Comparison of ENCODE assay signal across 32 cellular contexts in genomic region chr6:145507251-145507650, GRCh38.
"Had no signal": no experiment of that assay in that cellular context is flagged by ENCODE, and none has a peak within 500 bp of the region (broad histone marks: within the 10 kb centered on the region; RNA-seq: fewer than 3 reads in every experiment).

No MANE protein-coding gene starts in this region.

- H3K27ac Mint-ChIP-seq: activated CD4-positive, alpha-beta memory T cell treated with anti-CD3 and anti-CD28 coated beads, Interleukin-2, amount 10 ng/mL, durations not matched to agents 7 days and 5 days; activated CD8-positive, alpha-beta memory T cell treated with anti-CD3 and anti-CD28 coated beads, Interleukin-2, amount 10 ng/mL, durations not matched to agents 7 days and 5 days; activated naive CD4-positive, alpha-beta T cell treated with anti-CD3 and anti-CD28 coated beads, Interleukin-2, amount 10 ng/mL, durations not matched to agents 7 days and 5 days; activated naive CD8-positive, alpha-beta T cell; activated naive CD8-positive, alpha-beta T cell treated with anti-CD3 and anti-CD28 coated beads, Interleukin-2, amount 50 U/mL, for 24 hours had no signal

- H3K27me3 Mint-ChIP-seq: activated CD4-positive, alpha-beta memory T cell treated with anti-CD3 and anti-CD28 coated beads, Interleukin-2, amount 10 ng/mL, durations not matched to agents 7 days and 5 days; activated CD8-positive, alpha-beta memory T cell treated with anti-CD3 and anti-CD28 coated beads, Interleukin-2, amount 10 ng/mL, durations not matched to agents 7 days and 5 days; activated naive CD4-positive, alpha-beta T cell treated with anti-CD3 and anti-CD28 coated beads, Interleukin-2, amount 10 ng/mL, durations not matched to agents 7 days and 5 days; activated naive CD8-positive, alpha-beta T cell; activated naive CD8-positive, alpha-beta T cell treated with anti-CD3 and anti-CD28 coated beads, Interleukin-2, amount 50 U/mL, for 24 hours had no signal

- H3K27me3 ChIP-seq: brain microvascular endothelial cell, SJCRH30 had no signal

- H3K4me1 Mint-ChIP-seq: activated CD4-positive, alpha-beta memory T cell treated with anti-CD3 and anti-CD28 coated beads, Interleukin-2, amount 10 ng/mL, durations not matched to agents 7 days and 5 days; activated CD8-positive, alpha-beta memory T cell treated with anti-CD3 and anti-CD28 coated beads, Interleukin-2, amount 10 ng/mL, durations not matched to agents 7 days and 5 days; activated naive CD4-positive, alpha-beta T cell treated with anti-CD3 and anti-CD28 coated beads, Interleukin-2, amount 10 ng/mL, durations not matched to agents 7 days and 5 days; activated naive CD8-positive, alpha-beta T cell treated with anti-CD3 and anti-CD28 coated beads, Interleukin-2, amount 50 U/mL, for 24 hours had no signal

- H3K36me3 Mint-ChIP-seq: activated CD8-positive, alpha-beta memory T cell treated with anti-CD3 and anti-CD28 coated beads, Interleukin-2, amount 10 ng/mL, durations not matched to agents 7 days and 5 days; activated naive CD4-positive, alpha-beta T cell treated with anti-CD3 and anti-CD28 coated beads, Interleukin-2, amount 10 ng/mL, durations not matched to agents 7 days and 5 days had no signal

- DNase-seq: activated CD4-positive, alpha-beta memory T cell treated with anti-CD3 and anti-CD28 coated beads, Interleukin-2, amount 10 ng/mL, durations not matched to agents 7 days and 5 days; activated CD4-positive, alpha-beta T cell treated with anti-CD3 and anti-CD28 coated beads for 1 hour; activated CD4-positive, alpha-beta T cell treated with anti-CD3 and anti-CD28 coated beads for 48 hours; activated CD4-positive, CD25-positive, alpha-beta regulatory T cell; activated CD8-positive, alpha-beta memory T cell treated with anti-CD3 and anti-CD28 coated beads for 24 hours; activated CD8-positive, alpha-beta memory T cell treated with anti-CD3 and anti-CD28 coated beads, Interleukin-2, amount 10 ng/mL, durations not matched to agents 7 days and 5 days; activated CD8-positive, alpha-beta memory T cell treated with anti-CD3 and anti-CD28 coated beads, Interleukin-2, amount 50 U/mL, for 48 hours; activated effector memory CD4-positive, alpha-beta T cell treated with Interleukin-2 at 50 U/mL for 16 hours; activated naive CD4-positive, alpha-beta T cell treated with anti-CD3 and anti-CD28 coated beads, Interleukin-2, amount 10 ng/mL, durations not matched to agents 7 days and 5 days; activated naive CD8-positive, alpha-beta T cell treated with anti-CD3 and anti-CD28 coated beads, Interleukin-2, amount 50 U/mL, for 24 hours; activated T-cell treated with anti-CD3 and anti-CD28 coated beads, Interleukin-2, amount 50 U/mL, for 48 hours; amniotic stem cell; aorta; brain microvascular endothelial cell; NCI-H1105; NCI-H1417 treated with DMSO at 0.1 percent for 48 hours; NCI-H1694; NCI-H1930; NCI-H2081 treated with DMSO at 0.1 percent for 48 hours; NCI-H510A; NCI-H526; NCI-H748 treated with DMSO at 0.1 percent for 48 hours; NK-92 treated with Interleukin-12 subunit alpha and Interleukin-12 subunit beta, amount 100 ng/mL, for 24 hours; PC-9; SHP77; SJCRH30; T1000; WERI-Rb-1 had no signal

- H3K4me2 ChIP-seq: PC-9 had no signal

- H3K4me1 ChIP-seq: SJCRH30 had no signal

- H2AFZ ChIP-seq: PC-9 had no signal

- H3K27ac ChIP-seq: brain microvascular endothelial cell, PC-9, SJCRH30, SK-N-MC, WERI-Rb-1 had no signal

- ATAC-seq: activated CD8-positive, alpha-beta memory T cell treated with anti-CD3 and anti-CD28 coated beads, Interleukin-2, amount 10 ng/mL, durations not matched to agents 7 days and 5 days; activated naive CD8-positive, alpha-beta T cell treated with anti-CD3 and anti-CD28 coated beads, Interleukin-2, amount 50 U/mL, for 24 hours; K562 had no signal

- H3K4me3 Mint-ChIP-seq: activated CD4-positive, alpha-beta memory T cell treated with anti-CD3 and anti-CD28 coated beads, Interleukin-2, amount 10 ng/mL, durations not matched to agents 7 days and 5 days; activated CD8-positive, alpha-beta memory T cell treated with anti-CD3 and anti-CD28 coated beads, Interleukin-2, amount 10 ng/mL, durations not matched to agents 7 days and 5 days; activated naive CD4-positive, alpha-beta T cell treated with anti-CD3 and anti-CD28 coated beads, Interleukin-2, amount 10 ng/mL, durations not matched to agents 7 days and 5 days; activated naive CD8-positive, alpha-beta T cell; activated naive CD8-positive, alpha-beta T cell treated with anti-CD3 and anti-CD28 coated beads, Interleukin-2, amount 50 U/mL, for 24 hours had no signal

- FAIRE-seq: K562, RCC 7860 had no signal

- H3K9me3 ChIP-seq: SJCRH30 had no signal

- H3K4me3 ChIP-seq: K562, PC-9, SJCRH30, SK-N-MC had no signal

- H3K36me3 ChIP-seq: brain microvascular endothelial cell, SJCRH30, WERI-Rb-1 had no signal
